8 cellular contexts compared by ENCODE assay signal in the genomic region with DNA sequence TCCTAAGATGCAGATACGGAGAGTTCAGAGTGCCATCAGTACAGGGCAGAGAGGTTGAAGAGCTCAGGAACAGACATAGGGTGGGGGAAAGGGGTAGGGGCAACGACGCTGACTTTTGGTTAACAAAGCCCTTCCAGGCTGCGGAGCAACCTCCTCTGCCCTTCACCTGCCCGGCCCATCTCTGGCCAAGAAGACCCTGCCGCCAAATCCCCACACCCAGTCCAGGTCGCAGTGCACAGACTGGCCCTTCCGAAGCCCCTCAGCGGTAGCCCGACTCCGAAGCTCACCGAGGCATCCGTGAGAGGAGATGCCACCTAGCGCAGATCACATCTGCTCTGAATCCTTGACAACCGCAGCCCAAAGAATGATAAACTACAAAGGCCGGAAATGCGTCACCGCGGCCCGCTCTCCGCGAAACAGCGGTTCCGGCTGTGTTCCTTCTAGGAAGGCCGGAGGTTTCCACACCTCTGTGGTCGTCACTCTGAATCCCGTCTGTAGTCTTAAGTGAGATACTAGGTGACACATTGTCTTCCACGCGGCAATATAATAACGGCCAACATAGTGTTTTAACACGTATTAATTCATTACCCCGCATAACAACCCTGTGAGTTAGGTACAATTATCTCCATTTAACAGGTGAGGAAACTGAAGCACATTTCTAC. TPM values are rescaled to one million over a fixed set of nuclear protein-coding genes. Genes with fewer than 3 reads are reported as not detected.
DNase-seq lines count a peak whose midpoint lies in the region; ATAC-seq and TF ChIP-seq lines count a peak whose summit lies in the region.

A gene (minus strand): TSS at position 380 of the 662 bp plus-strand sequence. CDS start 7,225 bp downstream, outside the sequence.

- DNase-seq in AG04450 (ENCODE audit: low read depth, low spot score) (peak; percentile 70), NCI-H774 (lab: John Stamatoyannopoulos, UW) (peak; percentile 85), epithelial cell of prostate (ENCODE audit: low read depth, low spot score) (peak; percentile 34), midbrain (lab: John Stamatoyannopoulos, UW) (peak; percentile 66)
- DNase-seq in activated CD8-positive, alpha-beta memory T cell treated with anti-CD3 and anti-CD28 coated beads, Interleukin-2, amount 50 U/mL, for 48 hours = peak; percentile 89
- DNase-seq in stimulated activated CD8-positive, alpha-beta memory T cell treated with anti-CD3 and anti-CD28 coated beads, Interleukin-15, amount 100 ng/mL, for 24 hours (ENCODE audit: low read depth) = peak; percentile 52

- peak; percentile 93 for ATAC-seq in HG03432 (IDR thresholded peaks at IDR 0.05; ENCODE audit: unreplicated experiment)

- no peaks in the 10 kb centered on the region for H3K27me3 ChIP-seq in AG04450 (ENCODE audit: control insufficient read depth, insufficient read depth, low read length)

- peak within 1 kb of the TSS; percentile 98 for H3K4me3 ChIP-seq in AG04450 (ENCODE audit: low read depth, low read length)

- H3K27ac ChIP-seq in AG04450 (ENCODE audit: low read depth, low read length) (peak within 1 kb of the TSS; percentile 79), epithelial cell of prostate (peak within 1 kb of the TSS; percentile 27)

- TF ChIP-seq CTCF in AG04450 (IDR thresholded peaks at IDR 0.05; ENCODE audit: low read depth, low read length) = no peak

- CTCF ChIA-PET in AG04450 (lab: Charles Lee) = interaction anchor here (1.0 kb wide), 1 partner anchor 60 kb away, joined by 4 read pairs; no protein-coding TSS in a partner anchor

- peak; percentile 83 for TF ChIP-seq POLR2A in GM19099 (IDR thresholded peaks at IDR 0.05; ENCODE audit: extremely low read depth, insufficient read length, low read depth)

- H3K9me3 ChIP-seq in AG04450 (ENCODE audit: control insufficient read depth, insufficient read depth, low read length) = no peaks in the 10 kb centered on the region; the same call in none of the 2 replicates

- POLR2A ChIA-PET in AG04450 (lab: Yijun Ruan, JAX) = interaction anchor here (1.0 kb wide), 1 partner anchor 302 kb away, joined by 3 read pairs; a partner anchor contains a TSS

RNA-seq across cellular contexts. Expression of the gene that starts here (rescaled TPM):
- 3.5 and 4.6 TPM in 2 replicates for polyA plus RNA-seq in AG04450 (2011; rRNA removed)
- 7.1 and 7.5 TPM in 2 replicates for polyA minus RNA-seq in AG04450 (2011; rRNA and poly(A)+ RNA removed)

Comparison
In these comparisons a context has a peak if more than half of its experiments do, and no peak if none do; other contexts are left out.
1. Peak in every context shown above with its lines: DNase-seq, ATAC-seq, H3K4me3 ChIP-seq and H3K27ac ChIP-seq.
2. DNase-seq: peak in every context shown above with its lines; median percentile 89 in activated CD8-positive, alpha-beta memory T cell treated with anti-CD3 and anti-CD28 coated beads, Interleukin-2, amount 50 U/mL, for 48 hours; 85 in NCI-H774; 70 in AG04450; 66 in midbrain; 52 in stimulated activated CD8-positive, alpha-beta memory T cell treated with anti-CD3 and anti-CD28 coated beads, Interleukin-15, amount 100 ng/mL, for 24 hours; 34 in epithelial cell of prostate.